ENCODE assay signal across 12 cellular contexts in genomic region chr5:27472875-27473274, GRCh38.
DNase-seq lines count a peak whose midpoint lies in the region; ATAC-seq and TF ChIP-seq lines count a peak whose summit lies in the region.
"Had no signal": no experiment of that assay in that cellular context is flagged by ENCODE, and none has a peak within 500 bp of the region (broad histone marks: within the 10 kb centered on the region; RNA-seq: fewer than 3 reads in every experiment).

No MANE protein-coding gene starts in this region.

- H3K4me3 ChIP-seq in Karpas-422 (ENCODE audit: low read length) = no peak overlapping the region
- H3K4me3 ChIP-seq in body of pancreas = no peak overlapping the region
- peak overlapping the region; percentile 27 for H3K4me3 ChIP-seq in neuron (ENCODE audit: low read length)
- H3K4me3 ChIP-seq in BE2C (ENCODE audit: low read depth, low read length) = no peak overlapping the region
- H3K4me3 ChIP-seq: tibial nerve had no signal

- H3K27ac ChIP-seq in Karpas-422 (ENCODE audit: low read length) (no peak overlapping the region), body of pancreas (no peak overlapping the region)
- H3K27ac ChIP-seq: tibial nerve had no signal

- no peaks in the 10 kb centered on the region for H3K4me1 Mint-ChIP-seq in T-helper 2 cell treated with Interferon-gamma antibody and Interleukin-4, amounts not matched to agents 5 μg/mL and 100 μg/mL, for 36 hours (ENCODE audit: low read depth)

- no peak for TF ChIP-seq POLR2A in body of pancreas (IDR thresholded peaks at IDR 0.05)

- no peak for DNase-seq in T-helper 2 cell treated with Interferon-gamma antibody and Interleukin-4, amounts not matched to agents 5 μg/mL and 100 μg/mL, for 36 hours (ENCODE audit: low spot score)
- DNase-seq in T-helper 2 cell (no peak), Karpas-422 (no peak), body of pancreas (no peak), sciatic nerve (ENCODE audit: low spot score) (no peak), BE2C (no peak), NCI-H1048 (lab: John Stamatoyannopoulos, UW) (no peak)
- DNase-seq: activated T-cell treated with anti-CD3 and anti-CD28 coated beads, Interleukin-2, amount 50 U/mL, for 1 hour; DMS79 treated with DMSO at 0.1 percent for 48 hours; hippocampal formation had no signal

- no peaks in the 10 kb centered on the region for H3K27me3 Mint-ChIP-seq in T-helper 2 cell treated with Interferon-gamma antibody and Interleukin-4, amounts not matched to agents 5 μg/mL and 100 μg/mL, for 36 hours (ENCODE audit: low read depth)

- H3K36me3 Mint-ChIP-seq in T-helper 2 cell treated with Interferon-gamma antibody and Interleukin-4, amounts not matched to agents 5 μg/mL and 100 μg/mL, for 36 hours (ENCODE audit: low read depth) = no peaks in the 10 kb centered on the region

- no peak overlapping the region for H3K4me2 ChIP-seq in Karpas-422 (ENCODE audit: low read depth, low read length, poor library complexity, severe bottlenecking)

- peaks cover 8% of the 10 kb centered on the region for H3K9me3 ChIP-seq in Karpas-422 (ENCODE audit: low read length)
- H3K9me3 ChIP-seq in body of pancreas = no peaks in the 10 kb centered on the region
- H3K9me3 ChIP-seq in neuron (ENCODE audit: low read length) = peaks cover 15% of the 10 kb centered on the region
- peaks cover 5% of the 10 kb centered on the region for H3K9me3 ChIP-seq in BE2C

- H3K9me2 ChIP-seq in Karpas-422 (replicated peaks; ENCODE audit: insufficient read depth, low read length) = no peaks in the 10 kb centered on the region

- H3K36me3 ChIP-seq in Karpas-422 (ENCODE audit: insufficient read depth, low read length) (no peaks in the 10 kb centered on the region), body of pancreas (replicated peaks in 1 of 2; ENCODE audit: insufficient read depth in 1 of 2, low read depth in 2 of 2) (no peaks in the 10 kb centered on the region), neuron (ENCODE audit: insufficient read depth, low read length) (no peaks in the 10 kb centered on the region), BE2C (no peaks in the 10 kb centered on the region)
- H3K36me3 ChIP-seq: tibial nerve had no signal

- intact Hi-C loops in body of pancreas (cut with DNase I) = no loop called here
- intact Hi-C loops in sciatic nerve (cut with DNase I) = no loop called here

- H4K20me1 ChIP-seq in Karpas-422 (ENCODE audit: insufficient read depth, low read depth, low read length) = no peaks in the 10 kb centered on the region

- H3K27ac Mint-ChIP-seq in T-helper 2 cell treated with Interferon-gamma antibody and Interleukin-4, amounts not matched to agents 5 μg/mL and 100 μg/mL, for 36 hours = no peak overlapping the region

- H3K9me3 Mint-ChIP-seq in T-helper 2 cell treated with Interferon-gamma antibody and Interleukin-4, amounts not matched to agents 5 μg/mL and 100 μg/mL, for 36 hours = peaks cover 13% of the 10 kb centered on the region

- H2AFZ ChIP-seq in Karpas-422 (ENCODE audit: low read length) (peak overlapping the region; percentile 74; the same call in 1 of the 2 replicates), neuron (ENCODE audit: low read depth, low read length) (no peak overlapping the region)

- WGBS in body of pancreas, 2 donors = 40% methylated on average over 4 of the region's 4 CpGs

- TF ChIP-seq CTCF in body of pancreas (IDR thresholded peaks at IDR 0.05) = no peak
- no peak for TF ChIP-seq CTCF in BE2C (IDR thresholded peaks at IDR 0.05; ENCODE audit: low read depth, low read length)

- no peaks in the 10 kb centered on the region for H3K4me1 ChIP-seq in Karpas-422 (ENCODE audit: low read length)
- H3K4me1 ChIP-seq in body of pancreas = no peaks in the 10 kb centered on the region
- H3K4me1 ChIP-seq in neuron (ENCODE audit: insufficient read depth, low read length) = peaks cover 9% of the 10 kb centered on the region
- peaks cover 7% of the 10 kb centered on the region; the same call in 1 of the 2 replicates for H3K4me1 ChIP-seq in BE2C
- H3K4me1 ChIP-seq: tibial nerve had no signal

- H3K4me3 Mint-ChIP-seq in T-helper 2 cell treated with Interferon-gamma antibody and Interleukin-4, amounts not matched to agents 5 μg/mL and 100 μg/mL, for 36 hours = peak overlapping the region; percentile 42

- H3K79me2 ChIP-seq in Karpas-422 (ENCODE audit: low read length) = no peaks in the 10 kb centered on the region

- no peak overlapping the region for H3K9ac ChIP-seq in Karpas-422 (ENCODE audit: low read length)

- no peaks in the 10 kb centered on the region for H3K27me3 ChIP-seq in Karpas-422 (ENCODE audit: low read length)
- H3K27me3 ChIP-seq in body of pancreas = no peaks in the 10 kb centered on the region
- H3K27me3 ChIP-seq in neuron (ENCODE audit: insufficient read depth, low read length) = no peaks in the 10 kb centered on the region
- no peaks in the 10 kb centered on the region for H3K27me3 ChIP-seq in BE2C
- H3K27me3 ChIP-seq: tibial nerve had no signal

- peak; percentile 65 for ATAC-seq in body of pancreas
- ATAC-seq in sciatic nerve = no peak
